1 cellular context compared by ENCODE assay signal in the genomic region with DNA sequence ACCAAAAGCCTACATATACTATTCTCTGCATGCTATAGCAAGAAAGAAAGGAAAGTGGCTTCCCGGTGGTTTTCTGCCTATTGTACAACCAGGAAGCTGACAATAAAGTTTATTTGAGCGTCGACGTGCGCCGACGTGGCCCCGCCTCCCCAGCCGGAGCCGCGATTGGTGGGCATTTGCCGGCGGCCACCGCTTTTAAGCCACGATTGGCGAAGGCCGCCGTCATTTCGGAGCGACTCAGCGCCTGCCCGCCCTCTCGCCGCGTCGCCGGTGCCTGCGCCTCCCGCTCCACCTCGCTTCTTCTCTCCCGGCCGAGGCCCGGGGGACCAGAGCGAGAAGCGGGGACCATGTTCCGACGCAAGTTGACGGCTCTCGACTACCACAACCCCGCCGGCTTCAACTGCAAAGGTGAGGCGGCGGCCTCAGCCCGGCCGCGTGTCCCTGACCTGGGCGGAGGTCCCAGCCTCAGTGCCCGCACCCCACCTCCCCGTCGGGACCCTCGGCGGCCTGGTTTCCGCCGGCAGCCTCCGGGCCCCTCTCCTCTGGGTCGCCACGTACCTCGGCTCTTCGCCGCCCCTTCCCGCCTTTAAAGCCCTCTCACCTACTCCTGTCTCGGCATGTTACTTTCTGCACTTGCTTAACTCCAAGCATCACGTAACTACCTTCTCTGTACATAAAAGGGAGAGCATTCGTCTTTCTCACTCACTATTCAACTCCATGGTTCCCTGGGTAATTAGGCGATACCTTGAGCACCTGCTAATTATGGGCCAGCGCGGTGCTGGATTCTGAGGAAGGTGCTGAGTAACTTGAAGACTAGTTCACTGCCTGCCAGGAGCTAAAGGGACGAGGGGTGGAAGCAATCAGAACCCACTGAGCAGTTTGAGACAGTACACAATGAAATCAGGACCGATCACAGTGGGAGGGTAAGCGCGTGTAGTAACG.
TF ChIP-seq lines count a peak whose summit lies in the region.

A gene (plus strand): TSS at position 254 of the 942 bp plus-strand sequence. CDS start 94 bp downstream, at position 348.

TF ChIP-seq in K562, 482 proteins besides CTCF, POLR2A, EP300 and RAD21 (continued from another document and continues in another):
- TF ChIP-seq, protein P1, sequence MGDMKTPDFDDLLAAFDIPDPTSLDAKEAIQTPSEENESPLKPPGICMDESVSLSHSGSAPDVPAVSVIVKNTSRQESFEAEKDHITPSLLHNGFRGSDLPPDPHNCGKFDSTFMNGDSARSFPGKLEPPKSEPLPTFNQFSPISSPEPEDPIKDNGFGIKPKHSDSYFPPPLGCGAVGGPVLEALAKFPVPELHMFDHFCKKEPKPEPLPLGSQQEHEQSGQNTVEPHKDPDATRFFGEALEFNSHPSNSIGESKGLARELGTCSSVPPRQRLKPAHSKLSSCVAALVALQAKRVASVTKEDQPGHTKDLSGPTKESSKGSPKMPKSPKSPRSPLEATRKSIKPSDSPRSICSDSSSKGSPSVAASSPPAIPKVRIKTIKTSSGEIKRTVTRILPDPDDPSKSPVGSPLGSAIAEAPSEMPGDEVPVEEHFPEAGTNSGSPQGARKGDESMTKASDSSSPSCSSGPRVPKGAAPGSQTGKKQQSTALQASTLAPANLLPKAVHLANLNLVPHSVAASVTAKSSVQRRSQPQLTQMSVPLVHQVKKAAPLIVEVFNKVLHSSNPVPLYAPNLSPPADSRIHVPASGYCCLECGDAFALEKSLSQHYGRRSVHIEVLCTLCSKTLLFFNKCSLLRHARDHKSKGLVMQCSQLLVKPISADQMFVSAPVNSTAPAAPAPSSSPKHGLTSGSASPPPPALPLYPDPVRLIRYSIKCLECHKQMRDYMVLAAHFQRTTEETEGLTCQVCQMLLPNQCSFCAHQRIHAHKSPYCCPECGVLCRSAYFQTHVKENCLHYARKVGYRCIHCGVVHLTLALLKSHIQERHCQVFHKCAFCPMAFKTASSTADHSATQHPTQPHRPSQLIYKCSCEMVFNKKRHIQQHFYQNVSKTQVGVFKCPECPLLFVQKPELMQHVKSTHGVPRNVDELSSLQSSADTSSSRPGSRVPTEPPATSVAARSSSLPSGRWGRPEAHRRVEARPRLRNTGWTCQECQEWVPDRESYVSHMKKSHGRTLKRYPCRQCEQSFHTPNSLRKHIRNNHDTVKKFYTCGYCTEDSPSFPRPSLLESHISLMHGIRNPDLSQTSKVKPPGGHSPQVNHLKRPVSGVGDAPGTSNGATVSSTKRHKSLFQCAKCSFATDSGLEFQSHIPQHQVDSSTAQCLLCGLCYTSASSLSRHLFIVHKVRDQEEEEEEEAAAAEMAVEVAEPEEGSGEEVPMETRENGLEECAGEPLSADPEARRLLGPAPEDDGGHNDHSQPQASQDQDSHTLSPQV (IDR thresholded peaks at IDR 0.05) = no peak
- TF ChIP-seq MAZ (CRISPR knock-in tag; conservative IDR thresholded peaks at IDR 0.05 in 1 of 2, IDR thresholded peaks at IDR 0.05 in 1 of 2) (0 out of 4 replicates have a peak, but pooled peaks of 1 of the 2 experiments have one; percentile 31), SP2 (IDR thresholded peaks at IDR 0.05; ENCODE audit: extremely low read depth, low read depth, low read length, poor library complexity, severe bottlenecking) (peak; percentile 56), CREM (IDR thresholded peaks at IDR 0.05; ENCODE audit: low read depth) (peak; percentile 97), L3MBTL2 (IDR thresholded peaks at IDR 0.05) (peak; percentile 50; the same call in 1 of the 2 replicates), LCOR (CRISPR knock-in tag; IDR thresholded peaks at IDR 0.05) (no peak), CTBP1 (IDR thresholded peaks at IDR 0.05; ENCODE audit: borderline replicate concordance) (peak; percentile 31; the same call in 1 of the 2 replicates), CHD2 (IDR thresholded peaks at IDR 0.05; ENCODE audit: low read depth, low read length) (peak; percentile 58), ZNF778 (CRISPR knock-in tag; IDR thresholded peaks at IDR 0.05) (no peak), BDP1 (IDR thresholded peaks at IDR 0.05; ENCODE audit: insufficient read depth, insufficient read length) (no peak), ELF1 (tag; IDR thresholded peaks at IDR 0.05) (peak; percentile 87), NCOA6 (IDR thresholded peaks at IDR 0.05) (peak; percentile 96), HMGN3 (IDR thresholded peaks at IDR 0.05; ENCODE audit: borderline replicate concordance, extremely low read depth, insufficient read length, low read depth, low read length) (peak; percentile 55), RBM25 (IDR thresholded peaks at IDR 0.05; ENCODE audit: low read depth, low read length, severe bottlenecking) (peak; percentile 98), EZH2 (IDR thresholded peaks at IDR 0.05; ENCODE audit: borderline replicate concordance, low read depth, low read length) (no peak), SRSF7 (optimal IDR thresholded peaks at IDR 0.05; ENCODE audit: low read depth, low read length) (no peak), SP1 (CRISPR knock-in tag; IDR thresholded peaks at IDR 0.05) (peak; percentile 79), NONO (IDR thresholded peaks at IDR 0.05; ENCODE audit: low read depth in 2 of 2, low read length in 1 of 2) (0 out of 4 replicates have a peak, but pooled peaks of 1 of the 2 experiments have one; percentile 44), YY1 (IDR thresholded peaks at IDR 0.05; ENCODE audit: borderline replicate concordance in 1 of 3, control insufficient read depth in 1 of 3, extremely low read depth in 1 of 3, insufficient read depth in 3 of 3, insufficient read length in 1 of 3, insufficient replicate concordance in 2 of 3, low read depth in 1 of 3, low read length in 2 of 3) (peak in 1 of 3 experiments; percentile 52), RNF2 (IDR thresholded peaks at IDR 0.05) (no peak), TRIM28 (IDR thresholded peaks at IDR 0.05) (no peak), EGR1 (conservative IDR thresholded peaks at IDR 0.05) (peak; percentile 70), SMC3 (conservative IDR thresholded peaks at IDR 0.05; ENCODE audit: insufficient read depth, low read depth, low read length) (no peak), CBFB (CRISPR knock-in tag; IDR thresholded peaks at IDR 0.05) (no peak), GABPB1 (CRISPR knock-in tag; IDR thresholded peaks at IDR 0.05) (peak; percentile 44; the same call in 1 of the 2 replicates), PRMT5 (CRISPR knock-in tag; IDR thresholded peaks at IDR 0.05) (no peak), GTF2A2 (tag; IDR thresholded peaks at IDR 0.05) (no peak)
- TF ChIP-seq, protein P2, sequence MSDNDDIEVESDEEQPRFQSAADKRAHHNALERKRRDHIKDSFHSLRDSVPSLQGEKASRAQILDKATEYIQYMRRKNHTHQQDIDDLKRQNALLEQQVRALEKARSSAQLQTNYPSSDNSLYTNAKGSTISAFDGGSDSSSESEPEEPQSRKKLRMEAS (CRISPR knock-in tag; IDR thresholded peaks at IDR 0.05) = peak; percentile 35; the same call in 1 of the 2 replicates
- TF ChIP-seq, protein P3, sequence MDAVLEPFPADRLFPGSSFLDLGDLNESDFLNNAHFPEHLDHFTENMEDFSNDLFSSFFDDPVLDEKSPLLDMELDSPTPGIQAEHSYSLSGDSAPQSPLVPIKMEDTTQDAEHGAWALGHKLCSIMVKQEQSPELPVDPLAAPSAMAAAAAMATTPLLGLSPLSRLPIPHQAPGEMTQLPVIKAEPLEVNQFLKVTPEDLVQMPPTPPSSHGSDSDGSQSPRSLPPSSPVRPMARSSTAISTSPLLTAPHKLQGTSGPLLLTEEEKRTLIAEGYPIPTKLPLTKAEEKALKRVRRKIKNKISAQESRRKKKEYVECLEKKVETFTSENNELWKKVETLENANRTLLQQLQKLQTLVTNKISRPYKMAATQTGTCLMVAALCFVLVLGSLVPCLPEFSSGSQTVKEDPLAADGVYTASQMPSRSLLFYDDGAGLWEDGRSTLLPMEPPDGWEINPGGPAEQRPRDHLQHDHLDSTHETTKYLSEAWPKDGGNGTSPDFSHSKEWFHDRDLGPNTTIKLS (IDR thresholded peaks at IDR 0.05; ENCODE audit: borderline replicate concordance, low read depth) = peak; percentile 76
- TF ChIP-seq, protein P4, sequence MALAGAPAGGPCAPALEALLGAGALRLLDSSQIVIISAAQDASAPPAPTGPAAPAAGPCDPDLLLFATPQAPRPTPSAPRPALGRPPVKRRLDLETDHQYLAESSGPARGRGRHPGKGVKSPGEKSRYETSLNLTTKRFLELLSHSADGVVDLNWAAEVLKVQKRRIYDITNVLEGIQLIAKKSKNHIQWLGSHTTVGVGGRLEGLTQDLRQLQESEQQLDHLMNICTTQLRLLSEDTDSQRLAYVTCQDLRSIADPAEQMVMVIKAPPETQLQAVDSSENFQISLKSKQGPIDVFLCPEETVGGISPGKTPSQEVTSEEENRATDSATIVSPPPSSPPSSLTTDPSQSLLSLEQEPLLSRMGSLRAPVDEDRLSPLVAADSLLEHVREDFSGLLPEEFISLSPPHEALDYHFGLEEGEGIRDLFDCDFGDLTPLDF (CRISPR knock-in tag; IDR thresholded peaks at IDR 0.05) = no peak
- TF ChIP-seq, protein P5, sequence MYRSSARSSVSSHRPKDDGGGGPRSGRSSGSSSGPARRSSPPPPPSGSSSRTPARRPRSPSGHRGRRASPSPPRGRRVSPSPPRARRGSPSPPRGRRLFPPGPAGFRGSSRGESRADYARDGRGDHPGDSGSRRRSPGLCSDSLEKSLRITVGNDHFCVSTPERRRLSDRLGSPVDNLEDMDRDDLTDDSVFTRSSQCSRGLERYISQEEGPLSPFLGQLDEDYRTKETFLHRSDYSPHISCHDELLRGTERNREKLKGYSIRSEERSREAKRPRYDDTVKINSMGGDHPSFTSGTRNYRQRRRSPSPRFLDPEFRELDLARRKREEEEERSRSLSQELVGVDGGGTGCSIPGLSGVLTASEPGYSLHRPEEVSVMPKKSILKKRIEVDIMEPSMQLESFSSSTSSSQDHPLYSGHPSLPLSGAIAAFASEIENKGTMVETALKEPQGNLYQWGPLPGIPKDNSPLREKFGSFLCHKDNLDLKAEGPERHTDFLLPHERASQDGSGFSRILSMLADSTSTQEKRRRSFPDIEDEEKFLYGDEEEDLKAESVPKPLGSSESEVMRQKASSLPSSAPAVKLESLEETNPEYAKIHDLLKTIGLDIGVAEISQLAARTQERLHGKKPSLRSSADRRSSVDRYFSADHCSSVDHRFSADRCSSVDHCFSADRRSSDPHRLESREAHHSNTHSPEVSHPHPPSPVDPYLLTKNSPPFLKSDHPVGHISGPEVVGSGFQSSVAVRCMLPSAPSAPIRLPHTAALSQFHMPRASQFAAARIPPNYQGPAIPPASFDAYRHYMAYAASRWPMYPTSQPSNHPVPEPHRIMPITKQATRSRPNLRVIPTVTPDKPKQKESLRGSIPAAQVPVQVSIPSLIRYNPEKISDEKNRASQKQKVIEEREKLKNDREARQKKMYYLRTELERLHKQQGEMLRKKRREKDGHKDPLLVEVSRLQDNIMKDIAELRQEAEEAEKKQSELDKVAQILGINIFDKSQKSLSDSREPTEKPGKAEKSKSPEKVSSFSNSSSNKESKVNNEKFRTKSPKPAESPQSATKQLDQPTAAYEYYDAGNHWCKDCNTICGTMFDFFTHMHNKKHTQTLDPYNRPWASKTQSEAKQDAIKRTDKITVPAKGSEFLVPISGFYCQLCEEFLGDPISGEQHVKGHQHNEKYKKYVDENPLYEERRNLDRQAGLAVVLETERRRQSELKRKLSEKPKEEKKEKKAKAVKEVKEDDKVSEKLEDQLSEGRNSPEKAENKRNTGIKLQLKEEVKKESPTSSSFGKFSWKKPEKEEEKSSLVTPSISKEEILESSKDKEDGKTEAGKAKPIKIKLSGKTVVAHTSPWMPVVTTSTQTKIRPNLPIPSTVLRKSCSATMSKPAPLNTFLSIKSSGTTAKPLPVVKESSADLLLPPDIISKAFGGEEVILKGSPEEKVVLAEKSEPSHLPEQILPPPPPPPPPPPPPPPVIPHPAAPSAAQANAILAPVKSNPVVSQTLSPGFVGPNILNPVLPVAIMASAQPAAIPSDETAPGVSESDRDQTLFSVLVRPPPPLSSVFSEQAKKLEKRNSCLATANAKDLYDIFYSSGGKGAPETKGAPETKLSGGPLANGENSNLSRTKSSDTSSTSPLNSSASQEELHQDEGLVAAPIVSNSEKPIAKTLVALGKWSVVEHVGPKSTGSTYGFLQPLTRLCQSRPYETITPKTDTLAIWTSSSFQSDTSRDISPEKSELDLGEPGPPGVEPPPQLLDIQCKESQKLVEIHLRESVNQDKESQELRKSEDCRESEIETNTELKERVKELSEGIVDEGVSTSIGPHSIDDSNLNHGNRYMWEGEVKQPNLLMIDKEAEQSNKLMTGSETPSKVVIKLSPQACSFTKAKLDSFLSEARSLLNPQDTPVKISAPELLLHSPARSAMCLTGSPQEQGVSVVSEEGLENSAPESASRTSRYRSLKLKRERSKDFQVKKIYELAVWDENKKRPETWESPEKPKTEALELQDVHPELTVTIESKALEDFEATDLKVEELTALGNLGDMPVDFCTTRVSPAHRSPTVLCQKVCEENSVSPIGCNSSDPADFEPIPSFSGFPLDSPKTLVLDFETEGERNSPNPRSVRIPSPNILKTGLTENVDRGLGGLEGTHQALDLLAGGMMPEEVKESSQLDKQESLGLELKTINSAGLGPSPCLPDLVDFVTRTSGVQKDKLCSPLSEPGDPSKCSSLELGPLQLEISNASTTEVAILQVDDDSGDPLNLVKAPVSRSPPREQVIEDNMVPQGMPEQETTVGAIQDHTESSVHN (IDR thresholded peaks at IDR 0.05; ENCODE audit: borderline replicate concordance in 1 of 2, low read depth in 1 of 2) = no peak
- TF ChIP-seq, protein P6, sequence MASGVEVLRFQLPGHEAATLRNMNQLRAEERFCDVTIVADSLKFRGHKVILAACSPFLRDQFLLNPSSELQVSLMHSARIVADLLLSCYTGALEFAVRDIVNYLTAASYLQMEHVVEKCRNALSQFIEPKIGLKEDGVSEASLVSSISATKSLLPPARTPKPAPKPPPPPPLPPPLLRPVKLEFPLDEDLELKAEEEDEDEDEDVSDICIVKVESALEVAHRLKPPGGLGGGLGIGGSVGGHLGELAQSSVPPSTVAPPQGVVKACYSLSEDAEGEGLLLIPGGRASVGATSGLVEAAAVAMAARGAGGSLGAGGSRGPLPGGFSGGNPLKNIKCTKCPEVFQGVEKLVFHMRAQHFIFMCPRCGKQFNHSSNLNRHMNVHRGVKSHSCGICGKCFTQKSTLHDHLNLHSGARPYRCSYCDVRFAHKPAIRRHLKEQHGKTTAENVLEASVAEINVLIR (CRISPR knock-in tag; IDR thresholded peaks at IDR 0.05) = peak; percentile 86
- TF ChIP-seq, protein P7, sequence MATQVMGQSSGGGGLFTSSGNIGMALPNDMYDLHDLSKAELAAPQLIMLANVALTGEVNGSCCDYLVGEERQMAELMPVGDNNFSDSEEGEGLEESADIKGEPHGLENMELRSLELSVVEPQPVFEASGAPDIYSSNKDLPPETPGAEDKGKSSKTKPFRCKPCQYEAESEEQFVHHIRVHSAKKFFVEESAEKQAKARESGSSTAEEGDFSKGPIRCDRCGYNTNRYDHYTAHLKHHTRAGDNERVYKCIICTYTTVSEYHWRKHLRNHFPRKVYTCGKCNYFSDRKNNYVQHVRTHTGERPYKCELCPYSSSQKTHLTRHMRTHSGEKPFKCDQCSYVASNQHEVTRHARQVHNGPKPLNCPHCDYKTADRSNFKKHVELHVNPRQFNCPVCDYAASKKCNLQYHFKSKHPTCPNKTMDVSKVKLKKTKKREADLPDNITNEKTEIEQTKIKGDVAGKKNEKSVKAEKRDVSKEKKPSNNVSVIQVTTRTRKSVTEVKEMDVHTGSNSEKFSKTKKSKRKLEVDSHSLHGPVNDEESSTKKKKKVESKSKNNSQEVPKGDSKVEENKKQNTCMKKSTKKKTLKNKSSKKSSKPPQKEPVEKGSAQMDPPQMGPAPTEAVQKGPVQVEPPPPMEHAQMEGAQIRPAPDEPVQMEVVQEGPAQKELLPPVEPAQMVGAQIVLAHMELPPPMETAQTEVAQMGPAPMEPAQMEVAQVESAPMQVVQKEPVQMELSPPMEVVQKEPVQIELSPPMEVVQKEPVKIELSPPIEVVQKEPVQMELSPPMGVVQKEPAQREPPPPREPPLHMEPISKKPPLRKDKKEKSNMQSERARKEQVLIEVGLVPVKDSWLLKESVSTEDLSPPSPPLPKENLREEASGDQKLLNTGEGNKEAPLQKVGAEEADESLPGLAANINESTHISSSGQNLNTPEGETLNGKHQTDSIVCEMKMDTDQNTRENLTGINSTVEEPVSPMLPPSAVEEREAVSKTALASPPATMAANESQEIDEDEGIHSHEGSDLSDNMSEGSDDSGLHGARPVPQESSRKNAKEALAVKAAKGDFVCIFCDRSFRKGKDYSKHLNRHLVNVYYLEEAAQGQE (CRISPR knock-in tag; IDR thresholded peaks at IDR 0.05; ENCODE audit: low read depth) = no peak
